ENCODE assay signal across 15 cellular contexts in the genomic region with DNA sequence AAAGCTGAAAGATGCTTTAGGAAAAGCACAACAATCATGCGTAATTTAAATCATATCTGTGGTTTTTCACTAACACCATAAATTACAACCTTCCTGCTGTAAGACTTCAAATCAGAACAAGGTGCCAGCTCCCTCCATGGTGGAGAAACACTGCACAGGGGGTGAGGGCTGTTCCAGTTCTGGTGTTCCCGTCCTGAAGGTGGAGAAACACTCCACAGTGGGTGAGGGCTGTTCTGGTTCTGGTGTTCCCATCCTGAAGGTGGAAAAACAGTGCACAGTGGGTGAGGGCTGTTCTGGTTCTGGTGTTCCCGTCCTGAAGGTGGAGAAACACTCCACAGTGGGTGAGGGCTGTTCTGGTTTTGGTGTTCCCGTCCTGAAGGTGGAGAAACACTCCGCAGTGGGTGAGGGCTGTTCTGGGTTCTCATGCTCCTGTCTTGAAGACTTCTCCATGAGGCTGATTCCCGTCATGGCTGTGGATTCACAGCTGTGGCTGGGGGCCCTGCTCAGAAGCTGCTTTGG. TPM values are rescaled to one million over a fixed set of nuclear protein-coding genes. Genes with fewer than 3 reads are reported as not detected.
DNase-seq lines count a peak whose midpoint lies in the region; ATAC-seq, FAIRE-seq and TF ChIP-seq lines count a peak whose summit lies in the region.
"Had no signal": no experiment of that assay in that cellular context is flagged by ENCODE, and none has a peak within 500 bp of the region (broad histone marks: within the 10 kb centered on the region; RNA-seq: fewer than 3 reads in every experiment).

No MANE protein-coding gene starts in this region.

- BruUV-seq in K562 (replicated peaks; lab: Mats Ljungman, UMichigan), result no TSS peak

- no peak overlapping the region for H3K4me3 Mint-ChIP-seq in activated CD4-positive, alpha-beta T cell treated with anti-CD3 and anti-CD28 coated beads, Interleukin-2, amount 10 ng/mL, durations not matched to agents 24 days and 14 days
- H3K4me3 Mint-ChIP-seq in stimulated activated naive CD8-positive, alpha-beta T cell treated with anti-CD3 and anti-CD28 coated beads, Interleukin-15, amount 100 ng/mL, for 72 hours, result no peak overlapping the region
- no peak overlapping the region for H3K4me3 Mint-ChIP-seq in CD14-positive monocyte
- H3K4me3 Mint-ChIP-seq: IgD-negative memory B cell had no signal

- H3F3A ChIP-seq in neural cell (ENCODE audit: insufficient read depth, low read length, poor library complexity, severe bottlenecking), result no peaks in the 10 kb centered on the region

- POLR2A ChIA-PET in K562 (lab: Yijun Ruan, JAX), result interaction anchor here (0.6 to 1.4 kb wide), 3 partner anchors 19 to 455 kb away, joined by 3 read pairs; no protein-coding TSS in a partner anchor

- TF ChIP-seq RAD21 in K562 (CRISPR knock-in tag; conservative IDR thresholded peaks at IDR 0.05 in 1 of 2, IDR thresholded peaks at IDR 0.05 in 1 of 2) (no peak), neural cell (conservative IDR thresholded peaks at IDR 0.05) (no peak)

- H3K27me3 ChIP-seq in K562 (ENCODE audit: control insufficient read depth in 2 of 2, insufficient read depth in 2 of 2, low read length in 2 of 2) (peaks cover 33 to 58% of the 10 kb centered on the region in 2 experiments; a peak in 4 of 5 replicates), neural cell (ENCODE audit: insufficient read depth, low read depth, low read length) (no peaks in the 10 kb centered on the region), esophagus squamous epithelium (peaks cover 0 to 61% (median 0%) of the 10 kb centered on the region in 4 donors)

- H3K27ac Mint-ChIP-seq in activated CD4-positive, alpha-beta T cell treated with anti-CD3 and anti-CD28 coated beads, Interleukin-2, amount 10 ng/mL, durations not matched to agents 24 days and 14 days, result no peak overlapping the region
- no peak overlapping the region for H3K27ac Mint-ChIP-seq in stimulated activated naive CD8-positive, alpha-beta T cell treated with anti-CD3 and anti-CD28 coated beads, Interleukin-15, amount 100 ng/mL, for 72 hours
- H3K27ac Mint-ChIP-seq in CD14-positive monocyte, result no peak overlapping the region
- H3K27ac Mint-ChIP-seq: IgD-negative memory B cell had no signal

- no peak overlapping the region for H3K4me2 ChIP-seq in K562 (ENCODE audit: insufficient read depth, low read length)
- peak overlapping the region; percentile 50 for H3K4me2 ChIP-seq in neural cell (ENCODE audit: low read length)
- H3K4me2 ChIP-seq: PC-9 had no signal

- H3K79me2 ChIP-seq in K562 (ENCODE audit: control insufficient read depth, insufficient read depth, low read length) (no peaks in the 10 kb centered on the region), neural cell (replicated peaks; ENCODE audit: insufficient read depth, low read length) (peaks cover 13% of the 10 kb centered on the region)

- H3K27ac ChIP-seq in K562 (ENCODE audit: extremely low read depth, low read depth, low read length), result no peak overlapping the region
- peak overlapping the region; percentile 78 for H3K27ac ChIP-seq in neural cell (ENCODE audit: low read length)
- H3K27ac ChIP-seq in esophagus squamous epithelium, result no peak overlapping the region
- H3K27ac ChIP-seq: PC-9, SJSA1 had no signal

- TF ChIP-seq CTCF in K562 (IDR thresholded peaks at IDR 0.05 in 2 of 3, conservative IDR thresholded peaks at IDR 0.05 in 1 of 3; ENCODE audit: insufficient read depth in 2 of 3, low read depth in 1 of 3, low read length in 3 of 3), result no peak
- no peak for TF ChIP-seq CTCF in neural cell (IDR thresholded peaks at IDR 0.05; ENCODE audit: poor library complexity, severe bottlenecking)
- TF ChIP-seq CTCF in esophagus squamous epithelium (IDR thresholded peaks at IDR 0.05), result no peak
- TF ChIP-seq CTCF in CD14-positive monocyte (IDR thresholded peaks at IDR 0.05), result no peak

- no peak for TF ChIP-seq EP300 in K562 (IDR thresholded peaks at IDR 0.05; ENCODE audit: low read length)
- TF ChIP-seq EP300 in neural cell (conservative IDR thresholded peaks at IDR 0.05; ENCODE audit: poor library complexity, severe bottlenecking), result no peak

- H3K9me3 Mint-ChIP-seq in activated CD4-positive, alpha-beta T cell treated with anti-CD3 and anti-CD28 coated beads, Interleukin-2, amount 10 ng/mL, durations not matched to agents 24 days and 14 days, result no peaks in the 10 kb centered on the region
- H3K9me3 Mint-ChIP-seq in stimulated activated naive CD8-positive, alpha-beta T cell treated with anti-CD3 and anti-CD28 coated beads, Interleukin-15, amount 100 ng/mL, for 72 hours, result peaks cover 0 to 2% of the 10 kb centered on the region in 2 donors
- peaks cover 0 to 3% (median 0%) of the 10 kb centered on the region in 7 donors for H3K9me3 Mint-ChIP-seq in CD14-positive monocyte

- TF ChIP-seq POLR2A in K562 (conservative IDR thresholded peaks at IDR 0.05) (no peak), esophagus squamous epithelium (IDR thresholded peaks at IDR 0.05) (no peak)

- no peak for FAIRE-seq in K562 (lab: Jason Lieb, UNC)
- FAIRE-seq: GM12891 had no signal

- no peaks in the 10 kb centered on the region for H3K36me3 Mint-ChIP-seq in activated CD4-positive, alpha-beta T cell treated with anti-CD3 and anti-CD28 coated beads, Interleukin-2, amount 10 ng/mL, durations not matched to agents 24 days and 14 days (ENCODE audit: low read depth)
- H3K36me3 Mint-ChIP-seq in CD14-positive monocyte, result no peaks in the 10 kb centered on the region
- H3K36me3 Mint-ChIP-seq: IgD-negative memory B cell had no signal

- no peak overlapping the region for H3K9ac ChIP-seq in K562 (ENCODE audit: insufficient read depth in 1 of 2, low read depth in 2 of 2, low read length in 2 of 2)
- H3K9ac ChIP-seq in neural cell (ENCODE audit: low read length), result peak overlapping the region; percentile 51

- no peaks in the 10 kb centered on the region for H3K4me1 Mint-ChIP-seq in activated CD4-positive, alpha-beta T cell treated with anti-CD3 and anti-CD28 coated beads, Interleukin-2, amount 10 ng/mL, durations not matched to agents 24 days and 14 days
- H3K4me1 Mint-ChIP-seq in stimulated activated naive CD8-positive, alpha-beta T cell treated with anti-CD3 and anti-CD28 coated beads, Interleukin-15, amount 100 ng/mL, for 72 hours, result no peaks in the 10 kb centered on the region
- H3K4me1 Mint-ChIP-seq in CD14-positive monocyte, result no peaks in the 10 kb centered on the region
- H3K4me1 Mint-ChIP-seq: IgD-negative memory B cell had no signal

- H2AFZ ChIP-seq in K562 (ENCODE audit: low read depth, low read length), result no peak overlapping the region
- peak overlapping the region; percentile 32 for H2AFZ ChIP-seq in neural cell (ENCODE audit: low read depth, low read length)
- H2AFZ ChIP-seq: PC-9 had no signal

- H3K9me3 ChIP-seq in K562 (replicated peaks; ENCODE audit: control insufficient read depth, insufficient read depth, low read depth, low read length) (no peaks in the 10 kb centered on the region), neural cell (ENCODE audit: low read length) (no peaks in the 10 kb centered on the region), esophagus squamous epithelium (no peaks in the 10 kb centered on the region)
- H3K9me3 ChIP-seq: SJSA1 had no signal

- H3K4me1 ChIP-seq in K562 (replicated peaks in 1 of 2; ENCODE audit: control insufficient read depth in 2 of 2, insufficient read depth in 2 of 2, low read length in 2 of 2), result no peaks in the 10 kb centered on the region
- no peaks in the 10 kb centered on the region for H3K4me1 ChIP-seq in esophagus squamous epithelium
- H3K4me1 ChIP-seq: SJSA1 had no signal

- intact Hi-C loops in activated CD4-positive, alpha-beta T cell treated with anti-CD3 and anti-CD28 coated beads, Interleukin-2, amount 10 ng/mL, durations not matched to agents 24 days and 14 days (cut with micrococcal nuclease), result no loop called here
- intact Hi-C loops in K562 (cut with micrococcal nuclease), result no loop called here
- intact Hi-C loops in esophagus squamous epithelium (cut with DNase I), result no loop called here
- intact Hi-C loops in CD14-positive monocyte (cut with micrococcal nuclease), result no loop called here

- H3K4me3 ChIP-seq in K562 (no peak overlapping the region), neural cell (ENCODE audit: low read length) (peak overlapping the region; percentile 47), esophagus squamous epithelium (no peak overlapping the region)
- H3K4me3 ChIP-seq: PC-9, SJSA1 had no signal

- H3K27me3 Mint-ChIP-seq in activated CD4-positive, alpha-beta T cell treated with anti-CD3 and anti-CD28 coated beads, Interleukin-2, amount 10 ng/mL, durations not matched to agents 24 days and 14 days, result peaks cover 14% of the 10 kb centered on the region
- H3K27me3 Mint-ChIP-seq in stimulated activated naive CD8-positive, alpha-beta T cell treated with anti-CD3 and anti-CD28 coated beads, Interleukin-15, amount 100 ng/mL, for 72 hours, result peaks cover 26% of the 10 kb centered on the region
- peaks cover 0 to 3% (median 2%) of the 10 kb centered on the region in 3 donors for H3K27me3 Mint-ChIP-seq in CD14-positive monocyte (ENCODE audit: low read depth in 3 of 3)

- no peaks in the 10 kb centered on the region for H3K9me1 ChIP-seq in K562 (ENCODE audit: control insufficient read depth, insufficient read depth, low read length)

- 0% methylated on average over 6 of the region's 6 CpGs for WGBS in K562 (ENCODE audit: insufficient coverage, low coverage, missing lambda C conversion rate)
- 76 to 77% methylated on average over 3 to 5 of the region's 6 CpGs for WGBS in esophagus squamous epithelium, 2 donors

- no peaks in the 10 kb centered on the region for H3K9me2 ChIP-seq in neural cell (ENCODE audit: insufficient read depth, low read length)

- CTCF ChIA-PET in K562 (lab: Yijun Ruan, JAX; ENCODE audit: low intra/inter-chr PET ratio), result no interaction called here

- peak; percentile 41 for DNase-seq in activated CD4-positive, alpha-beta T cell treated with anti-CD3 and anti-CD28 coated beads, Interleukin-2, amount 10 ng/mL, durations not matched to agents 24 days and 14 days
- no peak for DNase-seq in activated CD4-positive, alpha-beta T cell treated with anti-CD3 and anti-CD28 coated beads for 48 hours
- no peak for DNase-seq in K562 (ENCODE audit: extremely low read depth in 1 of 4, low spot score in 3 of 4)
- no peak for DNase-seq in stimulated activated naive CD8-positive, alpha-beta T cell treated with anti-CD3 and anti-CD28 coated beads, Interleukin-15, amount 100 ng/mL, for 72 hours
- no peak for DNase-seq in activated effector memory CD4-positive, alpha-beta T cell treated with Interleukin-2 at 50 U/mL for 16 hours
- DNase-seq in esophagus squamous epithelium (lab: John Stamatoyannopoulos, UW), result no peak
- DNase-seq in CD14-positive monocyte (ENCODE audit: low spot score), result no peak
- DNase-seq: COR-L47, GF-D8, NCI-H524, PC-9 had no signal

- no peak for ATAC-seq in K562
- ATAC-seq in stimulated activated naive CD8-positive, alpha-beta T cell treated with anti-CD3 and anti-CD28 coated beads, Interleukin-15, amount 100 ng/mL, for 72 hours, result no peak

- H3K36me3 ChIP-seq in K562 (ENCODE audit: control insufficient read depth, insufficient read depth, low read length) (no peaks in the 10 kb centered on the region), neural cell (ENCODE audit: insufficient read depth, low read length) (no peaks in the 10 kb centered on the region), esophagus squamous epithelium (no peaks in the 10 kb centered on the region)
- H3K36me3 ChIP-seq: SJSA1 had no signal

- H4K20me1 ChIP-seq in K562 (replicated peaks; ENCODE audit: control insufficient read depth, insufficient read depth, low read length) (peaks cover 14% of the 10 kb centered on the region), neural cell (ENCODE audit: insufficient read depth) (no peaks in the 10 kb centered on the region)

- in situ Hi-C loops in K562 (cut with MboI), result no loop called here

RNA-seq across cellular contexts. Expression of a gene that starts 12.9 kb away (rescaled TPM):
- not detected in 2 replicates for total RNA-seq in activated CD4-positive, alpha-beta T cell treated with anti-CD3 and anti-CD28 coated beads, Interleukin-2, amount 10 ng/mL, durations not matched to agents 24 days and 14 days
- total RNA-seq in K562 (2011; cell fraction: chromatin; rRNA removed; ENCODE audit: low replicate concordance), result not detected in 2 replicates
- total RNA-seq in K562 (2011; cell fraction: nucleolus; rRNA removed), result not detected in 2 replicates
- total RNA-seq in K562 (2011; cell fraction: nucleoplasm; rRNA removed), result not detected in 2 replicates
- total RNA-seq in K562 (2014; rRNA removed) (not detected in 2 replicates), K562 (2014; rRNA removed; fragmentation: Illumina TruSeq; extraction: Trizol) (not detected in 2 replicates), K562 (2015; rRNA removed; fragmentation: Illumina TruSeq; extraction: Trizol) (not detected in 2 replicates), K562 (2021) (0.02 and 0.04 TPM in 2 replicates), esophagus squamous epithelium (1 to 10 TPM in 1 of 4 donors, under 1 TPM in 3; 0.12 to 1.2 (median 0.21) TPM)
- polyA plus RNA-seq in K562 (2011; rRNA removed) (not detected in 2 replicates), K562 (2014; fragmentation: Illumina TruSeq; extraction: Trizol) (not detected in 2 replicates), K562 (2014; fragmentation: Nextera tagmentation; extraction: Ambion mirVana) (not detected), K562 (2014; rRNA removed) (not detected in 2 replicates), neural cell (0.32 and 0.78 TPM in 2 replicates), CD14-positive monocyte (not detected)
- polyA plus RNA-seq in K562 (2011; cell fraction: cytosol; rRNA removed), result not detected in 2 replicates
- not detected in 2 replicates for polyA plus RNA-seq in K562 (2011; cell fraction: nucleus; rRNA removed)
- polyA plus RNA-seq in K562 (2012), result 0.01 TPM in 2 replicates
- not detected in 2 replicates for polyA minus RNA-seq in K562 (2011; rRNA and poly(A)+ RNA removed)
- polyA minus RNA-seq in K562 (2011; cell fraction: cytosol; rRNA and poly(A)+ RNA removed), result not detected in 2 replicates
- not detected in 2 replicates for polyA minus RNA-seq in K562 (2011; cell fraction: nucleus; rRNA and poly(A)+ RNA removed)
- 0.46 and 0.73 TPM in 2 replicates for polyA minus RNA-seq in neural cell
- total RNA-seq: PC-9 had no signal
- polyA plus RNA-seq: IgD-negative memory B cell had no signal
